ENCODE assay signal across 8 cellular contexts in genomic region chr22:17772963-17773605, GRCh38. TPM values are rescaled to one million over a fixed set of nuclear protein-coding genes. Genes with fewer than 3 reads are reported as not detected.
A peak's percentile ranks its signal among the peaks of the same experiment; 100 is the strongest.
DNase-seq lines count a peak whose midpoint lies in the region; ATAC-seq and TF ChIP-seq lines count a peak whose summit lies in the region.

No MANE protein-coding gene starts in this region.

- peaks cover 15% of the 10 kb centered on the region for H3K36me3 Mint-ChIP-seq in T-helper 2 cell treated with Interferon-gamma antibody and Interleukin-4, amounts not matched to agents 5 μg/mL and 100 μg/mL, for 36 hours (ENCODE audit: low read depth)
- H3K36me3 Mint-ChIP-seq in activated B cell treated with CpG ODN at 0.5 μM for 24 hours (ENCODE audit: low read depth) = peaks cover 13% of the 10 kb centered on the region

- CTCF ChIA-PET in activated B cell treated with CpG ODN at 0.5 μM for 24 hours (lab: Charles Lee) = interaction anchor here (0.7 to 4.5 kb wide), 4 partner anchors 12 to 215 kb away, joined by 3 to 23 read pairs (median 13); no protein-coding TSS in a partner anchor

- H3K4me3 Mint-ChIP-seq in T-helper 2 cell treated with Interferon-gamma antibody and Interleukin-4, amounts not matched to agents 5 μg/mL and 100 μg/mL, for 36 hours = peak overlapping the region; percentile 88
- peak overlapping the region; percentile 86 for H3K4me3 Mint-ChIP-seq in activated B cell treated with CpG ODN at 0.5 μM for 24 hours

- H3K9me3 ChIP-seq in right atrium auricular region (no peaks in the 10 kb centered on the region), skeletal muscle satellite cell (replicated peaks; ENCODE audit: low read length) (no peaks in the 10 kb centered on the region)

- no peak for DNase-seq in T-helper 2 cell treated with Interferon-gamma antibody and Interleukin-4, amounts not matched to agents 5 μg/mL and 100 μg/mL, for 36 hours (ENCODE audit: low spot score)
- no peak for DNase-seq in T-helper 2 cell
- no peak for DNase-seq in activated B cell treated with CpG ODN at 0.5 μM for 24 hours
- DNase-seq in right atrium auricular region (ENCODE audit: low spot score) = no peak
- DNase-seq in NOMO-1 treated with DMSO at 0.1 percent for 48 hours (lab: John Stamatoyannopoulos, UW; ENCODE audit: unreplicated experiment) = no peak
- no peak for DNase-seq in GM20000 (ENCODE audit: low spot score)
- DNase-seq in activated effector memory CD4-positive, alpha-beta T cell treated with anti-CD3 and anti-CD28 coated beads, Interleukin-2, amount 50 U/mL, for 16 hours = no peak

- H3K27ac ChIP-seq in right atrium auricular region = no peak overlapping the region

- no peaks in the 10 kb centered on the region for H3K9me3 Mint-ChIP-seq in T-helper 2 cell treated with Interferon-gamma antibody and Interleukin-4, amounts not matched to agents 5 μg/mL and 100 μg/mL, for 36 hours
- H3K9me3 Mint-ChIP-seq in activated B cell treated with CpG ODN at 0.5 μM for 24 hours = no peaks in the 10 kb centered on the region

- no peaks in the 10 kb centered on the region for H3K36me3 ChIP-seq in right atrium auricular region
- no peaks in the 10 kb centered on the region for H3K36me3 ChIP-seq in skeletal muscle satellite cell (ENCODE audit: insufficient read depth, low read length)

- H3K9ac ChIP-seq in skeletal muscle satellite cell (ENCODE audit: low read depth, low read length) = peak overlapping the region; percentile 81

- peaks cover 40% of the 10 kb centered on the region for H3K4me1 Mint-ChIP-seq in T-helper 2 cell treated with Interferon-gamma antibody and Interleukin-4, amounts not matched to agents 5 μg/mL and 100 μg/mL, for 36 hours (ENCODE audit: low read depth)
- peaks cover 79% of the 10 kb centered on the region for H3K4me1 Mint-ChIP-seq in activated B cell treated with CpG ODN at 0.5 μM for 24 hours

- peaks cover 0 to 23% of the 10 kb centered on the region in 2 donors for H3K4me1 ChIP-seq in right atrium auricular region
- H3K4me1 ChIP-seq in skeletal muscle satellite cell (ENCODE audit: control insufficient read depth, insufficient read depth, low read length) = peaks cover 24% of the 10 kb centered on the region

- TF ChIP-seq CTCF in activated B cell treated with CpG ODN at 0.5 μM for 24 hours (IDR thresholded peaks at IDR 0.05) (no peak), right atrium auricular region (IDR thresholded peaks at IDR 0.05) (no peak), GM20000 (IDR thresholded peaks at IDR 0.05; ENCODE audit: extremely low read depth, missing control alignments) (no peak)

- peak overlapping the region; percentile 63 to 77 for H3K4me3 ChIP-seq in right atrium auricular region
- peak overlapping the region; percentile 73 for H3K4me3 ChIP-seq in skeletal muscle satellite cell (ENCODE audit: low read length)

- POLR2A ChIA-PET in activated B cell treated with CpG ODN at 0.5 μM for 24 hours (lab: Charles Lee) = interaction anchor here (0.6 to 11.5 kb wide), 20 partner anchors 7 to 293 kb away, joined by 3 to 581 read pairs (median 4); partner anchors contain the start of gene BCL2L13

- H3K27ac Mint-ChIP-seq in T-helper 2 cell treated with Interferon-gamma antibody and Interleukin-4, amounts not matched to agents 5 μg/mL and 100 μg/mL, for 36 hours = peak overlapping the region; percentile 45
- H3K27ac Mint-ChIP-seq in activated B cell treated with CpG ODN at 0.5 μM for 24 hours = peak overlapping the region; percentile 74

- H3K27me3 ChIP-seq in right atrium auricular region (no peaks in the 10 kb centered on the region), skeletal muscle satellite cell (ENCODE audit: control insufficient read depth, insufficient read depth, low read length) (no peaks in the 10 kb centered on the region)

- peaks cover 26% of the 10 kb centered on the region for H3K27me3 Mint-ChIP-seq in T-helper 2 cell treated with Interferon-gamma antibody and Interleukin-4, amounts not matched to agents 5 μg/mL and 100 μg/mL, for 36 hours (ENCODE audit: low read depth)
- no peaks in the 10 kb centered on the region for H3K27me3 Mint-ChIP-seq in activated B cell treated with CpG ODN at 0.5 μM for 24 hours

- H3K4me2 ChIP-seq in skeletal muscle satellite cell (ENCODE audit: low read length) = peak overlapping the region; percentile 96

- no peak for ATAC-seq in activated B cell treated with CpG ODN at 0.5 μM for 24 hours (ENCODE audit: low read depth)

- intact Hi-C loops in activated B cell treated with CpG ODN at 0.5 μM for 24 hours (cut with micrococcal nuclease) = loop anchor here (1.0 to 2.0 kb wide), 3 partner anchors 8 to 135 kb away; partner anchors contain the start of gene BCL2L13

RNA-seq across cellular contexts. Expression of gene BID, which starts 1.2 kb away (rescaled TPM):
- total RNA-seq in activated B cell treated with CpG ODN at 0.5 μM for 24 hours (78.9 and 81.4 TPM in 2 replicates), right atrium auricular region (10 to 100 TPM; 10.5 to 14.1 TPM)
- total RNA-seq in skeletal muscle satellite cell (2012; rRNA removed) = 18.8 and 29.3 TPM in 2 replicates
